Comparison of ENCODE assay signal across 1 cellular context in genomic region chr2:8681786-8682692, GRCh38.
A peak's percentile ranks its signal among the peaks of the same experiment; 100 is the strongest.
TF ChIP-seq lines count a peak whose summit lies in the region.

ID2 (plus strand) TSS chr2:8682056; CDS start chr2:8682166, 110 bp downstream.

TF ChIP-seq in SK-N-SH, 30 proteins besides CTCF, POLR2A, EP300 and RAD21 (continued from another document):
- peak; percentile 89 for TF ChIP-seq REST (IDR thresholded peaks at IDR 0.05; ENCODE audit: low read depth, low read length)
- TF ChIP-seq RCOR1 (IDR thresholded peaks at IDR 0.05; ENCODE audit: low read length): 0 out of 2 replicates have a peak, but pooled peaks have one; percentile 37
- TF ChIP-seq YY1 (IDR thresholded peaks at IDR 0.05; ENCODE audit: low read depth): 0 out of 2 replicates have a peak, but pooled peaks have one; percentile 48
- peak; percentile 59; the same call in 1 of the 2 replicates for TF ChIP-seq NFIC (IDR thresholded peaks at IDR 0.05; ENCODE audit: borderline replicate concordance)
- no peak for TF ChIP-seq NRF1 (IDR thresholded peaks at IDR 0.05; ENCODE audit: low read depth, low read length)
- no peak for TF ChIP-seq RXRA (IDR thresholded peaks at IDR 0.05; ENCODE audit: borderline replicate concordance, low read depth)
- peak; percentile 17; the same call in 1 of the 2 replicates for TF ChIP-seq SMC3 (IDR thresholded peaks at IDR 0.05; ENCODE audit: low read depth, low read length)
- peak; percentile 28; the same call in 1 of the 2 replicates for TF ChIP-seq USF1 (IDR thresholded peaks at IDR 0.05; ENCODE audit: borderline replicate concordance, low read depth)
- no peak for TF ChIP-seq MEF2A (IDR thresholded peaks at IDR 0.05; ENCODE audit: borderline replicate concordance, low read depth)
- TF ChIP-seq TAF1 (IDR thresholded peaks at IDR 0.05; ENCODE audit: borderline replicate concordance, low read depth, low read length): peak; percentile 100
- TF ChIP-seq GABPA (IDR thresholded peaks at IDR 0.05; ENCODE audit: low read depth): 0 out of 2 replicates have a peak, but pooled peaks have one; percentile 27
- TF ChIP-seq RFX5 (IDR thresholded peaks at IDR 0.05; ENCODE audit: low read length): peak; percentile 81
- TF ChIP-seq ELF1 (IDR thresholded peaks at IDR 0.05): peak; percentile 97
- TF ChIP-seq MXI1 (IDR thresholded peaks at IDR 0.05; ENCODE audit: low read depth, low read length): peak; percentile 92
- no peak for TF ChIP-seq TEAD4 (IDR thresholded peaks at IDR 0.05; ENCODE audit: borderline replicate concordance, insufficient read depth)
- peak; percentile 100 for TF ChIP-seq POLR2AphosphoS5 (IDR thresholded peaks at IDR 0.05; ENCODE audit: low read depth, low read length)
